In genomic region chr10:18449631-18450030, GRCh38 we compare ENCODE assay signal across 19 cellular contexts.
DNase-seq lines count a peak whose midpoint lies in the region; ATAC-seq and TF ChIP-seq lines count a peak whose summit lies in the region.
"Had no signal": no experiment of that assay in that cellular context is flagged by ENCODE, and none has a peak within 500 bp of the region (broad histone marks: within the 10 kb centered on the region; RNA-seq: fewer than 3 reads in every experiment).

No MANE protein-coding gene starts in this region.

- H3K4me3 ChIP-seq in upper lobe of right lung (no peak overlapping the region), transverse colon (no peak overlapping the region)
- H3K4me3 ChIP-seq: GM23248, pancreas, tibial artery had no signal

- in situ Hi-C loops in transverse colon (cut with MboI; ENCODE audit: low pct_ligation_motif_present in 1 of 4, low pct_unique_long_range_greater_than_20kb in 1 of 4, low sequenced_read_pairs in 3 of 4) = no loop called here

- H3K9me3 ChIP-seq in upper lobe of right lung (no peaks in the 10 kb centered on the region), transverse colon (no peaks in the 10 kb centered on the region)
- H3K9me3 ChIP-seq: pancreas, tibial artery had no signal

- TF ChIP-seq CTCF in upper lobe of right lung (IDR thresholded peaks at IDR 0.05) = no peak
- no peak for TF ChIP-seq CTCF in transverse colon (IDR thresholded peaks at IDR 0.05)

- H3K27ac ChIP-seq in upper lobe of right lung = no peak overlapping the region
- no peak overlapping the region for H3K27ac ChIP-seq in transverse colon
- H3K27ac ChIP-seq: GM23248, pancreas, tibial artery had no signal

- H3K27me3 ChIP-seq in upper lobe of right lung (no peaks in the 10 kb centered on the region), transverse colon (no peaks in the 10 kb centered on the region)
- H3K27me3 ChIP-seq: pancreas, tibial artery had no signal

- intact Hi-C loops in upper lobe of right lung (cut with DNase I) (no loop called here), transverse colon (cut with DNase I; ENCODE audit: low total_unique reads) (no loop called here)

- TF ChIP-seq EP300 in transverse colon (IDR thresholded peaks at IDR 0.05; ENCODE audit: low read depth) = no peak

- DNase-seq in globus pallidus (ENCODE audit: low spot score) (peak; percentile 24), upper lobe of right lung (no peak), transverse colon (no peak)
- no peak for DNase-seq in activated naive CD4-positive, alpha-beta T cell treated with Interleukin-2 at 50 U/mL for 16 hours
- DNase-seq: activated CD4-positive, alpha-beta T cell treated with anti-CD3 and anti-CD28 coated beads, Interleukin-2, amount 10 ng/mL, durations not matched to agents 24 days and 14 days; activated CD8-positive, alpha-beta memory T cell treated with anti-CD3 and anti-CD28 coated beads, Interleukin-2, amount 10 ng/mL, durations not matched to agents 7 days and 5 days; activated naive CD8-positive, alpha-beta T cell treated with anti-CD3 and anti-CD28 coated beads for 36 hours; GM23248; NCI-H1436; NCI-H2171; NCI-H526 treated with DMSO at 0.1 percent for 48 hours; OCI-M1; pancreas; SHP77 treated with DMSO at 0.1 percent for 48 hours; stimulated activated CD4-positive, alpha-beta T cell treated with anti-CD3 and anti-CD28 coated beads, Interleukin-1b, Interleukin-23, amount 100 ng/mL, for 48 hours; tibial artery had no signal

- H3K4me1 ChIP-seq in upper lobe of right lung (no peaks in the 10 kb centered on the region), transverse colon (no peaks in the 10 kb centered on the region)
- H3K4me1 ChIP-seq: pancreas had no signal

- WGBS in transverse colon (ENCODE audit: low coverage in 1 of 2), 2 donors = 79 to 85% methylated on average over 4 to 7 of the region's 7 CpGs

- H3K36me3 ChIP-seq in upper lobe of right lung = no peaks in the 10 kb centered on the region
- no peaks in the 10 kb centered on the region for H3K36me3 ChIP-seq in transverse colon
- H3K36me3 ChIP-seq: pancreas, tibial artery had no signal

- ATAC-seq in GM18868 (IDR thresholded peaks at IDR 0.05; ENCODE audit: unreplicated experiment) (peak; percentile 34), HG03378 (IDR thresholded peaks at IDR 0.05; ENCODE audit: unreplicated experiment) (peak; percentile 31), upper lobe of right lung (peak; percentile 70), HG03139 (IDR thresholded peaks at IDR 0.05; ENCODE audit: unreplicated experiment) (no peak)
- ATAC-seq: activated CD8-positive, alpha-beta memory T cell treated with anti-CD3 and anti-CD28 coated beads, Interleukin-2, amount 10 ng/mL, durations not matched to agents 7 days and 5 days had no signal

- TF ChIP-seq POLR2A in transverse colon (IDR thresholded peaks at IDR 0.05) = no peak
